ENCODE assay signal across 8 cellular contexts in the genomic region with DNA sequence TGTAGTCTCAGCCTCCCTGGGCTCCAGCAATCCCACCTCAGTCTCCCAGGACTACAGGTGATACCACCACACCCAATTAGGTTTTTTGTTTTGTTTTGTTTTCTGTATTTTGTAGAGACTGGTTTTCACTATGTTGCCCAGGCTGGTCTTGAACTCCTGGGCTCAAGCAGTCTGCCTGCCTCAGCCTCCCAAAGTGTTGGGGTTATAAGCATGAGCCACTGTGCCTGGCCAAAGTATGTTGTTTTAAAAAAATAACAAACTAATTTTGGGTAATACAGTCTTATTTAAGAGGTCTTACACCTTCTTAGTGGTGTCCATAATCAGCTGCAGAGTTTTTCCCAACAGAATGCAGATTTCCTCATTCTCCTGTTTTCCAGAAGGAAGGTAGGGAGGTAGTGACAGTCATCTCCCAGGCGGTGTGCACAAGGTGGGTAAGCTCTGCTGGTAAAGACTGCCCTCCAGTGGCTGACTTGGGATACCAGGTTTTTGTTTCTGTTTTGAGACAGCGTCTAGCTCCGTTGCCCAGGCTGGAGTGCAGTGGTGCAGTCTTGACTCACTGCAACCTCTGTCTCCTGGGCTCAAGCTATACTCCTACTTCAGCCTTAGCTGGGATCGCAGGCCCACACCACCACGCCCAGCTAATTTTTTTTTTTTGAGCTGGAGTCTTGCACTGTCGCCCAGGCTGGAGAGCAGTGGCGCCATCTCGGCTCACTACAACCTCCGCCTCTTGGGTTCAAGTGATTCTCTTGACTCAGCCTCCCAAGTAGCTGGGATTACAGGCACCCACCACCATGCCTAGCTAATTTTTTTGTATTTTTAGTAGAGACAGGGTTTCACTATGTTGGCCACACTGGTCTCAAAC.
DNase-seq lines count a peak whose midpoint lies in the region; TF ChIP-seq lines count a peak whose summit lies in the region.

No MANE protein-coding gene starts in this region.

- H3K27ac Mint-ChIP-seq in nephron: no peak overlapping the region

- no peaks in the 10 kb centered on the region for H3K27me3 Mint-ChIP-seq in nephron (ENCODE audit: low read depth)

- peaks cover 9% of the 10 kb centered on the region for H3K4me1 Mint-ChIP-seq in nephron

- no peak overlapping the region for H3K4me3 Mint-ChIP-seq in nephron

- H3K9me3 Mint-ChIP-seq in nephron: no peaks in the 10 kb centered on the region

- H3K36me3 Mint-ChIP-seq in nephron (ENCODE audit: low read depth): peaks cover 41% of the 10 kb centered on the region

- peak; percentile 90 for DNase-seq in Ammon's horn (ENCODE audit: low spot score)
- peak; percentile 59 for DNase-seq in GM19240 (ENCODE audit: insufficient read length, low spot score)
- DNase-seq in HuH-7.5 (ENCODE audit: low spot score): peak; percentile 69
- DNase-seq in OCI-M1 (lab: John Stamatoyannopoulos, UW): peak; percentile 64
- DNase-seq in activated T-cell treated with anti-CD3 and anti-CD28 coated beads for 48 hours (ENCODE audit: low read depth): peak; percentile 47
- peak; percentile 50 for DNase-seq in fibroblast of gingiva (ENCODE audit: low read depth)
- peak; percentile 65 for DNase-seq in stimulated activated naive CD4-positive, alpha-beta T cell treated with Interleukin-2 at 50 U/mL for 16 hours (lab: John Stamatoyannopoulos, UW)

- TF ChIP-seq CTCF in nephron (IDR thresholded peaks at IDR 0.05; ENCODE audit: unreplicated experiment in 3 of 3): peak; percentile 61 to 76 (median 62)

Comparison
In these comparisons a context has a peak if more than half of its experiments do, and no peak if none do; other contexts are left out.
1. Peak in every context shown above with its lines: DNase-seq.